ENCODE assay signal across 13 cellular contexts in the genomic region with DNA sequence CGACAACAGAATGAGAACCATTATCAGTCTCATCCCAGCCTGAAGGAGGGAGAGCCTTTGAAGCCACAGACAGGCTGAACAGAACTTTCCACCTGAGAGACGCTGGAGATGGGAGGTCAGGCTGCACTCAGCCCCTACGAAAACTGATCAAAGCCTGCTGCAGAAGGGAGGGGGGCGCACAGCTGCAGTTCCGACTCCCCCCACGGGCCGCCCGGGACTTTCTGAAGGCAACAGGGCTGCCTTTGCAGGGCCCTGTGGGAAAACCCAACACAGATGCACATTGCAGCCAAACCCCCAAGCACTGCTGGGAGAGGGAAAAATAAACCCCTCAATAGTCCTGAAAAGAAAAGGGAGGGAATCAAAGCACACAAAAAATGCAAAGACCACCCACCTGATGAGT.
DNase-seq lines count a peak whose midpoint lies in the region; ATAC-seq and TF ChIP-seq lines count a peak whose summit lies in the region.
"Had no signal": no experiment of that assay in that cellular context is flagged by ENCODE, and none has a peak within 500 bp of the region (broad histone marks: within the 10 kb centered on the region; RNA-seq: fewer than 3 reads in every experiment).

No MANE protein-coding gene starts in this region.

- POLR2A ChIA-PET in HCT116 (lab: Charles Lee) (no interaction called here), A673 (lab: Charles Lee; ENCODE audit: low non-redundant PET) (interaction anchor here (0.6 kb wide), 1 partner anchor 128 kb away, joined by 3 read pairs; no protein-coding TSS in a partner anchor)

- H3K9me3 ChIP-seq in BLaER1 treated with 17β-estradiol and CSF1 and Interleukin-3, amounts not matched to agents 10 nM and 100 nM (replicated peaks in 1 of 11) = no peaks in the 10 kb centered on the region
- H3K9me3 ChIP-seq in HCT116 (ENCODE audit: control insufficient read depth in 1 of 2, insufficient read depth in 1 of 2, low read depth in 1 of 2, low read length in 2 of 2) (no peaks in the 10 kb centered on the region), trophoblast cell (ENCODE audit: insufficient read depth, low read depth, low read length) (no peaks in the 10 kb centered on the region), A673 (ENCODE audit: low read depth, low read length, poor library complexity, severe bottlenecking) (no peaks in the 10 kb centered on the region)

- peak overlapping the region; percentile 60 for H3K14ac ChIP-seq in trophoblast cell (ENCODE audit: low read length)

- no peaks in the 10 kb centered on the region for H3K9me2 ChIP-seq in HCT116 (ENCODE audit: insufficient read depth)

- WGBS in trophoblast cell (ENCODE audit: extremely low coverage, insufficient coverage, insufficient read length) = no CpG with 5 or more reads among the region's 8 CpGs

- H4K12ac ChIP-seq in trophoblast cell (ENCODE audit: low read depth, low read length) = no peak overlapping the region

- peak overlapping the region in 4 of 10 experiments; percentile 19 to 46 (median 34); a peak in 5 of 20 replicates for H3K4me3 ChIP-seq in BLaER1 treated with 17β-estradiol and CSF1 and Interleukin-3, amounts not matched to agents 10 nM and 100 nM
- no peak overlapping the region for H3K4me3 ChIP-seq in HCT116 (replicated peaks in 1 of 2; ENCODE audit: low read depth in 1 of 2, low read length in 2 of 2)
- H3K4me3 ChIP-seq in trophoblast cell (ENCODE audit: low read depth, low read length) = no peak overlapping the region
- H3K4me3 ChIP-seq in A673 (ENCODE audit: low read depth, low read length, poor library complexity, severe bottlenecking) = no peak overlapping the region

- no peak for DNase-seq in HCT116 (ENCODE audit: low read depth, low spot score)
- peak; percentile 78 for DNase-seq in left kidney (ENCODE audit: low read depth, low spot score)
- no peak for DNase-seq in trophoblast cell
- DNase-seq in A673 (ENCODE audit: low spot score) = no peak
- DNase-seq in kidney glomerular epithelial cell (lab: John Stamatoyannopoulos, UW) = no peak
- DNase-seq: GOT3, KG1, NCI-H1092 treated with DMSO at 0.1 percent for 48 hours, NCI-H2081 treated with DMSO at 0.1 percent for 48 hours, NCI-H510A had no signal

- intact Hi-C loops in HCT116 (cut with micrococcal nuclease) (no loop called here), A673 (cut with micrococcal nuclease; ENCODE audit: unreplicated experiment) (no loop called here)

- no peak overlapping the region for H2AFZ ChIP-seq in HCT116 (ENCODE audit: low read depth, low read length, poor library complexity, severe bottlenecking)
- no peak overlapping the region for H2AFZ ChIP-seq in trophoblast cell (ENCODE audit: insufficient read depth, low read length, poor library complexity)

- peak overlapping the region; percentile 89 for H2BK120ac ChIP-seq in trophoblast cell (ENCODE audit: insufficient read depth, low read length, poor library complexity)

- H3K79me1 ChIP-seq in trophoblast cell (ENCODE audit: low read length) = peaks cover 39% of the 10 kb centered on the region

- H2BK12ac ChIP-seq in trophoblast cell (ENCODE audit: low read length) = peak overlapping the region; percentile 89

- peak overlapping the region; percentile 70 for H3K18ac ChIP-seq in trophoblast cell (ENCODE audit: low read length)

- H3K27me3 ChIP-seq in BLaER1 treated with 17β-estradiol and CSF1 and Interleukin-3, amounts not matched to agents 10 nM and 100 nM = no peaks in the 10 kb centered on the region
- H3K27me3 ChIP-seq in HCT116 (ENCODE audit: insufficient read depth, low read length) = no peaks in the 10 kb centered on the region
- H3K27me3 ChIP-seq in trophoblast cell (ENCODE audit: insufficient read depth, low read length) = no peaks in the 10 kb centered on the region
- no peaks in the 10 kb centered on the region for H3K27me3 ChIP-seq in A673 (replicated peaks; ENCODE audit: insufficient read depth, low read depth, low read length, poor library complexity)

- BruUV-seq in HCT116 (replicated peaks; lab: Mats Ljungman, UMichigan) (no TSS peak), A673 (replicated peaks; lab: Mats Ljungman, UMichigan) (no TSS peak)

- peak overlapping the region; percentile 67 to 94 (median 80) for H3K4me2 ChIP-seq in BLaER1 treated with 17β-estradiol and CSF1 and Interleukin-3, amounts not matched to agents 10 nM and 100 nM
- H3K4me2 ChIP-seq in HCT116 (ENCODE audit: low read length) = no peak overlapping the region
- no peak overlapping the region for H3K4me2 ChIP-seq in trophoblast cell (ENCODE audit: low read length)

- H3K4ac ChIP-seq in trophoblast cell (ENCODE audit: low read depth, low read length) = no peak overlapping the region

- TF ChIP-seq RAD21 in HCT116 (IDR thresholded peaks at IDR 0.05; ENCODE audit: low read depth) = no peak

- CTCF ChIA-PET in HCT116 (lab: Charles Lee) (no interaction called here), A673 (lab: Charles Lee) (interaction anchor here (0.6 kb wide), 1 partner anchor 41 kb away, joined by 6 read pairs; no protein-coding TSS in a partner anchor)

- no peak overlapping the region for H3K23ac ChIP-seq in trophoblast cell (ENCODE audit: low read length)

- peak overlapping the region in 10 of 11 experiments; percentile 20 to 83 (median 58); a peak in 16 of 22 replicates for H3K9ac ChIP-seq in BLaER1 treated with 17β-estradiol and CSF1 and Interleukin-3, amounts not matched to agents 10 nM and 100 nM
- H3K9ac ChIP-seq in HCT116 (ENCODE audit: low read length) (no peak overlapping the region), trophoblast cell (ENCODE audit: low read length) (no peak overlapping the region)

- TF ChIP-seq CTCF in HCT116 (IDR thresholded peaks at IDR 0.05 in 2 of 3, conservative IDR thresholded peaks at IDR 0.05 in 1 of 3; ENCODE audit: borderline replicate concordance in 1 of 3, insufficient read depth in 1 of 3, low read depth in 2 of 3, low read length in 2 of 3) (no peak), A673 (conservative IDR thresholded peaks at IDR 0.05; ENCODE audit: low read depth, low read length) (no peak)

- peaks cover 59 to 98% (median 88%) of the 10 kb centered on the region in 10 experiments for H3K4me1 ChIP-seq in BLaER1 treated with 17β-estradiol and CSF1 and Interleukin-3, amounts not matched to agents 10 nM and 100 nM
- H3K4me1 ChIP-seq in HCT116 (ENCODE audit: control insufficient read depth in 1 of 2, insufficient read depth in 2 of 2, low read length in 2 of 2) (peaks cover 42 to 53% of the 10 kb centered on the region in 2 experiments), trophoblast cell (ENCODE audit: control insufficient read depth in 1 of 2, insufficient read depth in 2 of 2, low read length in 2 of 2) (peaks cover 28% of the 10 kb centered on the region in 2 experiments), A673 (ENCODE audit: insufficient read depth, low read length, poor library complexity, severe bottlenecking) (peaks cover 4% of the 10 kb centered on the region)

- ATAC-seq in HCT116 = no peak
- no peak for ATAC-seq in HG02759 (IDR thresholded peaks at IDR 0.05; ENCODE audit: unreplicated experiment)
- no peak for ATAC-seq in HG03432 (IDR thresholded peaks at IDR 0.05; ENCODE audit: unreplicated experiment)

- H4K20me1 ChIP-seq in BLaER1 treated with 17β-estradiol and CSF1 and Interleukin-3, amounts not matched to agents 10 nM and 100 nM = no peaks in the 10 kb centered on the region
- H4K20me1 ChIP-seq in HCT116 (ENCODE audit: insufficient read depth) = no peaks in the 10 kb centered on the region

- H4K91ac ChIP-seq in trophoblast cell (ENCODE audit: low read depth, low read length) = peak overlapping the region; percentile 96

- no peak overlapping the region for H4K8ac ChIP-seq in trophoblast cell (ENCODE audit: low read depth, low read length)

- TF ChIP-seq POLR2A in HCT116 (IDR thresholded peaks at IDR 0.05; ENCODE audit: borderline replicate concordance, extremely low read depth, insufficient read depth, insufficient read length) = no peak

- H3K36me3 ChIP-seq in BLaER1 treated with 17β-estradiol and CSF1 and Interleukin-3, amounts not matched to agents 10 nM and 100 nM = no peaks in the 10 kb centered on the region
- H3K36me3 ChIP-seq in HCT116 (ENCODE audit: control insufficient read depth in 1 of 2, insufficient read depth in 2 of 2, low read length in 2 of 2) (no peaks in the 10 kb centered on the region), trophoblast cell (ENCODE audit: control insufficient read depth in 1 of 2, insufficient read depth in 2 of 2, low read length in 2 of 2) (no peaks in the 10 kb centered on the region), A673 (ENCODE audit: insufficient read depth, low read length, poor library complexity, severe bottlenecking) (no peaks in the 10 kb centered on the region)

- RAD21 ChIA-PET in HCT116 (lab: Charles Lee; ENCODE audit: low non-redundant PET in 1 of 2, low total read pairs in 2 of 2, uncharacterized antibody in 2 of 2, unreplicated experiment in 2 of 2) = no interaction called here

- peak overlapping the region; percentile 82 for H2AK5ac ChIP-seq in trophoblast cell (ENCODE audit: low read length)

- H3K79me2 ChIP-seq in HCT116 (ENCODE audit: insufficient read depth, low read length) (no peaks in the 10 kb centered on the region), trophoblast cell (ENCODE audit: control insufficient read depth, insufficient read depth, low read length, poor library complexity) (peaks cover 3% of the 10 kb centered on the region)

- peak overlapping the region; percentile 53 for H2BK5ac ChIP-seq in trophoblast cell (ENCODE audit: low read depth, low read length, poor library complexity)

- peak overlapping the region in 8 of 11 experiments; percentile 63 to 90 (median 80); a peak in 17 of 22 replicates for H3K27ac ChIP-seq in BLaER1 treated with 17β-estradiol and CSF1 and Interleukin-3, amounts not matched to agents 10 nM and 100 nM
- H3K27ac ChIP-seq in HCT116 (ENCODE audit: low read depth, low read length) (peak overlapping the region; percentile 34; the same call in 1 of the 2 replicates), trophoblast cell (ENCODE audit: low read depth, low read length) (no peak overlapping the region), A673 (ENCODE audit: low read depth, low read length, poor library complexity, severe bottlenecking) (no peak overlapping the region)

TF ChIP-seq in HCT116, 20 proteins besides CTCF, POLR2A, EP300 and RAD21 (continues in another document):
- TF ChIP-seq ELF1 (IDR thresholded peaks at IDR 0.05; ENCODE audit: borderline replicate concordance, low read depth) (no peak), SP1 (IDR thresholded peaks at IDR 0.05; ENCODE audit: low read depth) (no peak), POLR2AphosphoS5 (IDR thresholded peaks at IDR 0.05; ENCODE audit: low read depth, low read length) (no peak), TCF7L2 (IDR thresholded peaks at IDR 0.05; ENCODE audit: borderline replicate concordance, extremely low read depth, insufficient read depth, insufficient read length) (no peak), JUND (IDR thresholded peaks at IDR 0.05) (no peak), EZH2 (IDR thresholded peaks at IDR 0.05) (no peak), EGR1 (IDR thresholded peaks at IDR 0.05; ENCODE audit: low read depth) (no peak), SIN3A (IDR thresholded peaks at IDR 0.05; ENCODE audit: low read depth) (no peak)
- TF ChIP-seq, protein P1, sequence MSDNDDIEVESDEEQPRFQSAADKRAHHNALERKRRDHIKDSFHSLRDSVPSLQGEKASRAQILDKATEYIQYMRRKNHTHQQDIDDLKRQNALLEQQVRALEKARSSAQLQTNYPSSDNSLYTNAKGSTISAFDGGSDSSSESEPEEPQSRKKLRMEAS (IDR thresholded peaks at IDR 0.05) = no peak

Comparison
In these comparisons a context has a peak if more than half of its experiments do, and no peak if none do; other contexts are left out.
1. H3K27ac ChIP-seq: peak in BLaER1 treated with 17β-estradiol and CSF1 and Interleukin-3, amounts not matched to agents 10 nM and 100 nM (8 of 11) and HCT116 (single experiment); none in trophoblast cell (single experiment) and A673 (single experiment).
2. H3K4me2 ChIP-seq: peak in BLaER1 treated with 17β-estradiol and CSF1 and Interleukin-3, amounts not matched to agents 10 nM and 100 nM (11 of 11); none in HCT116 (single experiment) and trophoblast cell (single experiment).
3. H3K9ac ChIP-seq: peak in BLaER1 treated with 17β-estradiol and CSF1 and Interleukin-3, amounts not matched to agents 10 nM and 100 nM (10 of 11); none in HCT116 (single experiment) and trophoblast cell (single experiment).